Comparison of ENCODE assay signal across 8 cellular contexts in the genomic region with DNA sequence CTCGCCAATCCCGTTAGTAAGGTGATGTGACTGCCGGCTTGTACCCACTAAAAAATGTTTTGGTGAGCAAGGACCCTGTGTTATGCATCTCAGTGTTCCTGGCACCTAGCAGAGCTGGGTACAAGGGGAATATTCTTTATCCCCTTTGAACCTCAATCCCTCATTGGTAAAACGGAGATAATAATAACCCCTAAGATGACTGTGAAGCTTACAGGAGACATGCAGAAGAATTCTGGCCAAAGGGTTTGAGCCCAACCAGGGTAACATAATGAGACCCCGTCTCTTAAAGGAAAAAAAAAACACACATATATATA. TPM values are rescaled to one million over a fixed set of nuclear protein-coding genes. Genes with fewer than 3 reads are reported as not detected.
DNase-seq lines count a peak whose midpoint lies in the region; ATAC-seq and TF ChIP-seq lines count a peak whose summit lies in the region.

No MANE protein-coding gene starts in this region.

- DNase-seq in DMS53 (lab: John Stamatoyannopoulos, UW) (peak; percentile 28), DMS53 treated with DMSO at 0.1 percent for 48 hours (lab: John Stamatoyannopoulos, UW; ENCODE audit: unreplicated experiment) (no peak), stomach (no peak), NCI-H1694 treated with DMSO at 0.1 percent for 48 hours (lab: John Stamatoyannopoulos, UW) (no peak), SKM-1 treated with dmso at 0.1 percent for 144 hours (lab: John Stamatoyannopoulos, UW; ENCODE audit: unreplicated experiment) (no peak), LoVo (ENCODE audit: low spot score) (no peak)
- DNase-seq in activated CD8-positive, alpha-beta T cell treated with anti-CD3 and anti-CD28 coated beads, Interleukin-2, amount 10 ng/mL, durations not matched to agents 7 days and 5 days = no peak

- TF ChIP-seq CTCF in stomach (IDR thresholded peaks at IDR 0.05) = no peak

- WGBS in stomach, 5 donors = 1 to 5% (median 4%) methylated on average over 5 of the region's 5 CpGs

- peaks cover 34% of the 10 kb centered on the region for H3K36me3 Mint-ChIP-seq in activated CD8-positive, alpha-beta T cell treated with anti-CD3 and anti-CD28 coated beads, Interleukin-2, amount 10 ng/mL, durations not matched to agents 7 days and 5 days (ENCODE audit: low read depth)

- H3K27me3 ChIP-seq in iPS-20b (ENCODE audit: insufficient read depth, low read length) (no peaks in the 10 kb centered on the region), stomach (no peaks in the 10 kb centered on the region)

- peak overlapping the region; percentile 47 for H3K27ac Mint-ChIP-seq in activated CD8-positive, alpha-beta T cell treated with anti-CD3 and anti-CD28 coated beads, Interleukin-2, amount 10 ng/mL, durations not matched to agents 7 days and 5 days

- CTCF ChIA-PET in activated CD8-positive, alpha-beta T cell treated with anti-CD3 and anti-CD28 coated beads, Interleukin-2, amount 10 ng/mL, durations not matched to agents 7 days and 5 days (lab: Charles Lee) = interaction anchor here (0.7 to 1.1 kb wide), 2 partner anchors 74 to 76 kb away, joined by 3 read pairs; no protein-coding TSS in a partner anchor

- H3K9me3 Mint-ChIP-seq in activated CD8-positive, alpha-beta T cell treated with anti-CD3 and anti-CD28 coated beads, Interleukin-2, amount 10 ng/mL, durations not matched to agents 7 days and 5 days (ENCODE audit: insufficient read depth) = no peaks in the 10 kb centered on the region

- TF ChIP-seq EP300 in stomach (IDR thresholded peaks at IDR 0.05) = no peak

- peaks cover 71% of the 10 kb centered on the region for H3K4me1 Mint-ChIP-seq in activated CD8-positive, alpha-beta T cell treated with anti-CD3 and anti-CD28 coated beads, Interleukin-2, amount 10 ng/mL, durations not matched to agents 7 days and 5 days (ENCODE audit: low read depth)

- ATAC-seq in activated CD8-positive, alpha-beta T cell treated with anti-CD3 and anti-CD28 coated beads, Interleukin-2, amount 10 ng/mL, durations not matched to agents 7 days and 5 days = no peak

- H3K4me1 ChIP-seq in iPS-20b (ENCODE audit: insufficient read depth, low read length) (peaks cover 21% of the 10 kb centered on the region), stomach (peaks cover 31 to 64% (median 51%) of the 10 kb centered on the region in 4 donors)

- POLR2A ChIA-PET in activated CD8-positive, alpha-beta T cell treated with anti-CD3 and anti-CD28 coated beads, Interleukin-2, amount 10 ng/mL, durations not matched to agents 7 days and 5 days (lab: Charles Lee) = interaction anchor here (1.2 to 1.4 kb wide), 3 partner anchors 13 to 116 kb away, joined by 3 read pairs; a partner anchor contains a TSS

- H3K36me3 ChIP-seq in iPS-20b (ENCODE audit: insufficient read depth, low read depth, low read length) (peaks cover 8% of the 10 kb centered on the region), stomach (peaks cover 0 to 4% (median 1%) of the 10 kb centered on the region in 4 donors)

- H3K4me3 ChIP-seq in iPS-20b (ENCODE audit: low read length) (peak overlapping the region; percentile 90), stomach (peak overlapping the region; percentile 79 to 98 (median 86))

- no peak for TF ChIP-seq POLR2A in stomach (IDR thresholded peaks at IDR 0.05)

- peak overlapping the region; percentile 84 for H3K9ac ChIP-seq in iPS-20b (ENCODE audit: low read depth, low read length)

- intact Hi-C loops in stomach (cut with DNase I; ENCODE audit: low total_unique reads) = no loop called here

- H3K9me3 ChIP-seq in iPS-20b (ENCODE audit: insufficient read depth, low read depth, low read length) (no peaks in the 10 kb centered on the region), stomach (no peaks in the 10 kb centered on the region)

- H3K4me3 Mint-ChIP-seq in activated CD8-positive, alpha-beta T cell treated with anti-CD3 and anti-CD28 coated beads, Interleukin-2, amount 10 ng/mL, durations not matched to agents 7 days and 5 days = peak overlapping the region; percentile 93

- no peak overlapping the region for H3K27ac ChIP-seq in iPS-20b (ENCODE audit: low read length)
- H3K27ac ChIP-seq in stomach = peak overlapping the region; percentile 11 to 90 (median 88)

- no peaks in the 10 kb centered on the region for H3K27me3 Mint-ChIP-seq in activated CD8-positive, alpha-beta T cell treated with anti-CD3 and anti-CD28 coated beads, Interleukin-2, amount 10 ng/mL, durations not matched to agents 7 days and 5 days (ENCODE audit: low read depth)

RNA-seq across cellular contexts. Expression of a gene that starts 0.9 kb away (rescaled TPM):
- total RNA-seq in activated CD8-positive, alpha-beta T cell treated with anti-CD3 and anti-CD28 coated beads, Interleukin-2, amount 10 ng/mL, durations not matched to agents 7 days and 5 days = 100 to 1,000 TPM; 111 to 118 TPM
- 10 to 100 TPM; 22.0 to 62.5 (median 48.8) TPM for total RNA-seq in stomach
- 10 to 100 TPM; 17.6 to 28.9 (median 19.7) TPM for polyA plus RNA-seq in stomach

RNA-seq across cellular contexts. Expression of a gene that starts 47.8 kb away (rescaled TPM):
- 10 to 100 TPM; 16.3 to 16.4 TPM for total RNA-seq in activated CD8-positive, alpha-beta T cell treated with anti-CD3 and anti-CD28 coated beads, Interleukin-2, amount 10 ng/mL, durations not matched to agents 7 days and 5 days
- total RNA-seq in stomach = 100 to 1,000 TPM in 1 of 5 donors, 10 to 100 TPM in 4; 14.0 to 176 (median 24.2) TPM
- polyA plus RNA-seq in stomach = 10 to 100 TPM in 2 of 3 donors, 1 to 10 TPM in 1; 7.8 to 15.6 (median 13.7) TPM

RNA-seq across cellular contexts. Expression of a gene that starts 48.1 kb away (rescaled TPM):
- 10 to 100 TPM; 40.2 to 46.3 TPM for total RNA-seq in activated CD8-positive, alpha-beta T cell treated with anti-CD3 and anti-CD28 coated beads, Interleukin-2, amount 10 ng/mL, durations not matched to agents 7 days and 5 days
- total RNA-seq in stomach = 100 to 1,000 TPM in 1 of 5 donors, 10 to 100 TPM in 4; 16.3 to 163 (median 52.7) TPM
- 10 to 100 TPM in 1 of 3 donors, 1 to 10 TPM in 2; 6.0 to 10.1 (median 6.0) TPM for polyA plus RNA-seq in stomach

RNA-seq across cellular contexts. Expression of a gene that starts 56.4 kb away (rescaled TPM):
- total RNA-seq in activated CD8-positive, alpha-beta T cell treated with anti-CD3 and anti-CD28 coated beads, Interleukin-2, amount 10 ng/mL, durations not matched to agents 7 days and 5 days = 10 to 100 TPM; 20.0 to 21.5 TPM
- 10 to 100 TPM; 17.4 to 80.5 (median 30.4) TPM for total RNA-seq in stomach
- 10 to 100 TPM; 11.0 to 25.7 (median 20.2) TPM for polyA plus RNA-seq in stomach
